Comparison of ENCODE assay signal across 1 cellular context in genomic region chr3:126351086-126351770, GRCh38.
TF ChIP-seq lines count a peak whose summit lies in the region.

No MANE protein-coding gene starts in this region.

TF ChIP-seq in liver, 16 proteins besides CTCF, POLR2A, EP300 and RAD21 (continued from another document):
- TF ChIP-seq ZBTB33 (IDR thresholded peaks at IDR 0.05), result no peak
- no peak for TF ChIP-seq ATF3 (IDR thresholded peaks at IDR 0.05)
- TF ChIP-seq RXRA (IDR thresholded peaks at IDR 0.05), result no peak
